1 cellular context compared by ENCODE assay signal in genomic region chr6:16722616-16723015, GRCh38.
TF ChIP-seq lines count a peak whose summit lies in the region.

No MANE protein-coding gene starts in this region.

TF ChIP-seq in endothelial cell of umbilical vein, 7 proteins besides CTCF, POLR2A, EP300 and RAD21:
- no peak for TF ChIP-seq MAX (IDR thresholded peaks at IDR 0.05; ENCODE audit: insufficient read depth, insufficient read length)
